Comparison of ENCODE assay signal across 23 cellular contexts in the genomic region with DNA sequence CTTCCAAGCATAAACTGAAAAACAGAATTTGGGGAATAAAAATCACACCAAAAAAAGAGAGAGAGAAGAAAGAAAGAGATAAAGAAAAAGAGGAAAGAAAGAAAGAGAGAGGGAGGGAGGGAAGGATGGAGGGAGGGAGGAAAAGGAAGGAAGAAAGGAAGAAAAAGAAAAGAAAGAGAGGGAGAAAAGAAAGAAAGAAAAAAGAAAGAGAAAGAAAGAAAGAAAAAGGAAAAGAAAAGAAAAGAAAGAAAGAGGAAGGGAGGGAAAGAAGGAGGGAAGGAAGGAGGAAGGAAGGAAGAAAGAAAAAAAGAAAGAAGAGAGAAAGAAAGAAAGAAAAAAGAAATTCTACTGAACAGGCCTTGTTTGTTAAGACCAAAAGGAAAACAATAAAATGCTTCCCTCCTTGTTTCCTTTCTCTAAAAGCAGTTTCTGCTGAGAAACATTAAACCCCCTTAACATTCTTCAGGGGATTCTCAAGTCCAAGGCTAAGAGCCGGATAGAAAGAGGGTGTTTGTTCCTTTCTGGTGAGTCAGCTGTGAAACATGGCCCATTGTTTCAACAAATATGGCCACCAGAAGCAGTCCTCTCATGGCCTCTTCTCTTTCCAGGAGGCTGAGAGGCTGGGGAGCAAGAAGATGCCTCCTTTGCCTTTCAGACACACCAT. TPM values are rescaled to one million over a fixed set of nuclear protein-coding genes. Genes with fewer than 3 reads are reported as not detected.
A peak's percentile ranks its signal among the peaks of the same experiment; 100 is the strongest.
DNase-seq lines count a peak whose midpoint lies in the region; ATAC-seq, FAIRE-seq and TF ChIP-seq lines count a peak whose summit lies in the region.
"Had no signal": no experiment of that assay in that cellular context is flagged by ENCODE, and none has a peak within 500 bp of the region (broad histone marks: within the 10 kb centered on the region; RNA-seq: fewer than 3 reads in every experiment).

No MANE protein-coding gene starts in this region.

- H2AFZ ChIP-seq in astrocyte (ENCODE audit: low read depth, low read length): peak overlapping the region; percentile 57

- no peak overlapping the region for H3K27ac Mint-ChIP-seq in astrocyte (ENCODE audit: unreplicated experiment)
- H3K27ac Mint-ChIP-seq: activated naive CD4-positive, alpha-beta T cell treated with anti-CD3 and anti-CD28 coated beads, Interleukin-2, amount 50 U/mL, for 24 hours; dendritic cell treated with granulocyte-macrophage colony-stimulating factor and Interleukin-4, amounts not matched to agents 40 ng/mL and 50 ng/mL, for 4 days had no signal

- H3K79me2 ChIP-seq in astrocyte (ENCODE audit: insufficient read depth, low read length): no peaks in the 10 kb centered on the region

- H3K4me2 ChIP-seq in astrocyte (ENCODE audit: low read length): peak overlapping the region; percentile 46

- TF ChIP-seq CTCF in astrocyte (IDR thresholded peaks at IDR 0.05; ENCODE audit: insufficient read depth, low read depth, low read length): no peak

- no peak overlapping the region for H3K4me3 ChIP-seq in astrocyte (ENCODE audit: insufficient read depth, low read depth, low read length)
- H3K4me3 ChIP-seq: body of pancreas, heart left ventricle had no signal

- H3K36me3 Mint-ChIP-seq in astrocyte (ENCODE audit: low read depth, unreplicated experiment): peaks cover 6% of the 10 kb centered on the region
- H3K36me3 Mint-ChIP-seq: activated naive CD4-positive, alpha-beta T cell treated with anti-CD3 and anti-CD28 coated beads, Interleukin-2, amount 50 U/mL, for 24 hours had no signal

- H3K4me1 Mint-ChIP-seq in astrocyte (ENCODE audit: low read depth, unreplicated experiment): peaks cover 19% of the 10 kb centered on the region
- H3K4me1 Mint-ChIP-seq: activated naive CD4-positive, alpha-beta T cell treated with anti-CD3 and anti-CD28 coated beads, Interleukin-2, amount 50 U/mL, for 24 hours had no signal

- ATAC-seq in GM21723 (IDR thresholded peaks at IDR 0.05; ENCODE audit: unreplicated experiment): no peak
- ATAC-seq: body of pancreas; heart left ventricle; stimulated activated naive CD8-positive, alpha-beta T cell treated with anti-CD3 and anti-CD28 coated beads, Interleukin-15, Interleukin-2, amounts not matched to agents 100 U/mL and 50 U/mL, for 24 hours had no signal

- no peak overlapping the region for H3K9ac ChIP-seq in astrocyte (ENCODE audit: low read length)

- no peak overlapping the region for H3K27ac ChIP-seq in astrocyte (ENCODE audit: low read depth, low read length)
- H3K27ac ChIP-seq: body of pancreas, heart left ventricle had no signal

- H3K27me3 ChIP-seq in astrocyte (ENCODE audit: insufficient read depth, low read length): no peaks in the 10 kb centered on the region
- H3K27me3 ChIP-seq: body of pancreas, heart left ventricle had no signal

- no peak overlapping the region for H3K4me3 Mint-ChIP-seq in astrocyte (ENCODE audit: unreplicated experiment)
- H3K4me3 Mint-ChIP-seq: activated naive CD4-positive, alpha-beta T cell treated with anti-CD3 and anti-CD28 coated beads, Interleukin-2, amount 50 U/mL, for 24 hours; dendritic cell treated with granulocyte-macrophage colony-stimulating factor and Interleukin-4, amounts not matched to agents 40 ng/mL and 50 ng/mL, for 4 days had no signal

- peaks cover 4% of the 10 kb centered on the region for H3K9me3 Mint-ChIP-seq in astrocyte (ENCODE audit: unreplicated experiment)
- H3K9me3 Mint-ChIP-seq: activated naive CD4-positive, alpha-beta T cell treated with anti-CD3 and anti-CD28 coated beads, Interleukin-2, amount 50 U/mL, for 24 hours had no signal

- H3K4me1 ChIP-seq in astrocyte (ENCODE audit: insufficient read depth, low read length): no peaks in the 10 kb centered on the region
- H3K4me1 ChIP-seq: body of pancreas, heart left ventricle had no signal

- no peaks in the 10 kb centered on the region for H3K36me3 ChIP-seq in astrocyte (ENCODE audit: insufficient read depth, low read length)
- H3K36me3 ChIP-seq: heart left ventricle had no signal

- no peaks in the 10 kb centered on the region for H4K20me1 ChIP-seq in astrocyte (ENCODE audit: insufficient read depth, low read length)

- peak; percentile 24 for DNase-seq in AG08395 (ENCODE audit: low spot score)
- DNase-seq in HCEC 1CT: peak; percentile 72
- no peak for DNase-seq in astrocyte (ENCODE audit: low read depth)
- DNase-seq in iris pigment epithelial cell (ENCODE audit: low read depth): peak; percentile 30
- no peak for DNase-seq in SHP77 (lab: John Stamatoyannopoulos, UW)
- DNase-seq in NCI-H2029 (lab: John Stamatoyannopoulos, UW): no peak
- DNase-seq in H4 (ENCODE audit: low spot score): no peak
- DNase-seq: activated CD4-positive, alpha-beta T cell treated with anti-CD3 and anti-CD28 coated beads for 48 hours; activated T-cell treated with anti-CD3 and anti-CD28 coated beads for 4 hours; body of pancreas; heart left ventricle; KG1; mesenchymal stem cell; NCI-H1105 treated with DMSO at 0.1 percent for 48 hours; NCI-H748 treated with DMSO at 0.1 percent for 48 hours; retina; stimulated activated naive CD8-positive, alpha-beta T cell treated with anti-CD3 and anti-CD28 coated beads, Interleukin-15, Interleukin-2, amounts not matched to agents 100 U/mL and 50 U/mL, for 24 hours had no signal

- H3K27me3 Mint-ChIP-seq in astrocyte (ENCODE audit: low read depth, unreplicated experiment): no peaks in the 10 kb centered on the region

- FAIRE-seq in astrocyte (lab: Jason Lieb, UNC): peak; percentile 32
- FAIRE-seq: islet of Langerhans had no signal

- peaks cover 8% of the 10 kb centered on the region for H3K9me3 ChIP-seq in astrocyte (ENCODE audit: insufficient read depth, low read depth, low read length)
- H3K9me3 ChIP-seq: body of pancreas, heart left ventricle had no signal

RNA-seq across cellular contexts. Expression of gene GPAM, which starts 46.9 kb away (rescaled TPM):
- total RNA-seq in astrocyte: 9.8 and 15.4 TPM in 2 replicates
- 5.7 and 8.4 TPM in 2 replicates for total RNA-seq in H4 (2014; rRNA removed; shearing (Covaris generic))

RNA-seq across cellular contexts. Expression of gene TECTB, which starts 52.7 kb away (rescaled TPM):
- total RNA-seq in astrocyte: not detected in 2 replicates
- total RNA-seq in H4 (2014; rRNA removed; shearing (Covaris generic)): not detected in 2 replicates
- total RNA-seq: body of pancreas, G401, heart left ventricle, ureter had no signal

Comparison
In these comparisons a context has a peak if more than half of its experiments do, and no peak if none do; other contexts are left out.
1. DNase-seq: peak in AG08395 (single experiment), HCEC 1CT (single experiment) and iris pigment epithelial cell (single experiment); none in astrocyte (single experiment), SHP77 (0 of 2), NCI-H2029 (single experiment) and H4 (single experiment).